ENCODE assay signal across 1 cellular context in the genomic region with DNA sequence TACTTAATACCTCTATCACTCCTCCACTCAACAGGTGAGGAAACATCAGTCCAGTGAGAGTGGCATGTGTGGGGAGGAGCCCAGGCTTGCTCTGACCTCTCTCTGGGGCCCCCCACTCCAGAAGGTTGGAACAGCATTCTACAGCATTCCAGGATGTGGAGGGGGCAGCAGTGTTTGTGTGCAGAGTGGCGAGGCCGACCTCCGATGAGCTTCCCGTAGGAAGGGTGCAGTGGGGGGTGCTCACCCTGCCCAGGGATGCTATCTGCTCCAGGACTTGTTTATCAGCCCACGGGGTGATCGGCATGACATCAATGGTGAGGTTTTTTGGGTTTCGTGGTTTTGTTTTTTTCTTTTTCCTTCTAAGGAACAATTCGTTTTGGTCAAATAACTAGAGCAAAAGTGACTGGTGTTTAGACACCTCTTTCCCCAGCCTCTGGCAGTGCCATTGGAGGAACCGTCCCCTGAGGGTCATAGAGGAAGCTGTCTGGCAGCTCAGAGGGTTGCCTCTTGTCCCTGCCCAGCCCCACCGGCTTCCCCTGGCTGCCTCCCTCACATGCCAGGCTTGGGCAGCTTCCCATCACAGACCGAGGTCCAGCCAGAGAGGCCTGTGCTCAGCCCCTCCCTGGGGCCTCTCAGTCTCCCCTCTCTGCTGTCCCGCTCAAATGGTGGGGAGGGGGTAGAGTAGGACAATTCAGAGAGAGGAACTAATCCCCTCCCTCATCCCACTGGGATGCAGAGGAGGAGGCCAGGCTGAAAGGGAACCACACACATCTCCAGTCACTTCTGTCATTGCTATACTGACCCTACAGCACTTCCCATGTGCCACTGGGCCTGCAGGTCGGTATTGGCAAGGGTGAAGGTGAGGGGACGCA.
TF ChIP-seq lines count a peak whose summit lies in the region.

No MANE protein-coding gene starts in this region.

TF ChIP-seq in HepG2, 621 proteins besides CTCF, POLR2A, EP300 and RAD21 (continued from another document):
- TF ChIP-seq MAZ (IDR thresholded peaks at IDR 0.05; ENCODE audit: borderline replicate concordance, low read depth, low read length), result 0 out of 2 replicates have a peak, but pooled peaks have one; percentile 29
- TF ChIP-seq MAZ (CRISPR knock-in tag; IDR thresholded peaks at IDR 0.05; ENCODE audit: low read depth), result no peak
- TF ChIP-seq PPARG (CRISPR knock-in tag; conservative IDR thresholded peaks at IDR 0.05), result no peak
- no peak for TF ChIP-seq ZBTB10 (CRISPR knock-in tag; IDR thresholded peaks at IDR 0.05; ENCODE audit: borderline replicate concordance)
- no peak for TF ChIP-seq ZNF800 (CRISPR knock-in tag; IDR thresholded peaks at IDR 0.05)
- no peak for TF ChIP-seq SP140L (CRISPR knock-in tag; IDR thresholded peaks at IDR 0.05; ENCODE audit: borderline replicate concordance)
- peak; percentile 53; the same call in 1 of the 2 replicates for TF ChIP-seq SALL1 (CRISPR knock-in tag; IDR thresholded peaks at IDR 0.05)
- TF ChIP-seq KDM6A (CRISPR knock-in tag; IDR thresholded peaks at IDR 0.05; ENCODE audit: low read depth), result peak; percentile 3; the same call in 1 of the 2 replicates
- TF ChIP-seq, protein P1, sequence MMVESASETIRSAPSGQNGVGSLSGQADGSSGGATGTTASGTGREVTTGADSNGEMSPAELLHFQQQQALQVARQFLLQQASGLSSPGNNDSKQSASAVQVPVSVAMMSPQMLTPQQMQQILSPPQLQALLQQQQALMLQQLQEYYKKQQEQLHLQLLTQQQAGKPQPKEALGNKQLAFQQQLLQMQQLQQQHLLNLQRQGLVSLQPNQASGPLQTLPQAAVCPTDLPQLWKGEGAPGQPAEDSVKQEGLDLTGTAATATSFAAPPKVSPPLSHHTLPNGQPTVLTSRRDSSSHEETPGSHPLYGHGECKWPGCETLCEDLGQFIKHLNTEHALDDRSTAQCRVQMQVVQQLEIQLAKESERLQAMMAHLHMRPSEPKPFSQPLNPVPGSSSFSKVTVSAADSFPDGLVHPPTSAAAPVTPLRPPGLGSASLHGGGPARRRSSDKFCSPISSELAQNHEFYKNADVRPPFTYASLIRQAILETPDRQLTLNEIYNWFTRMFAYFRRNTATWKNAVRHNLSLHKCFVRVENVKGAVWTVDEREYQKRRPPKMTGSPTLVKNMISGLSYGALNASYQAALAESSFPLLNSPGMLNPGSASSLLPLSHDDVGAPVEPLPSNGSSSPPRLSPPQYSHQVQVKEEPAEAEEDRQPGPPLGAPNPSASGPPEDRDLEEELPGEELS (CRISPR knock-in tag; IDR thresholded peaks at IDR 0.05), result peak; percentile 56; the same call in 1 of the 2 replicates
